Comparison of ENCODE assay signal across 14 cellular contexts in the genomic region with DNA sequence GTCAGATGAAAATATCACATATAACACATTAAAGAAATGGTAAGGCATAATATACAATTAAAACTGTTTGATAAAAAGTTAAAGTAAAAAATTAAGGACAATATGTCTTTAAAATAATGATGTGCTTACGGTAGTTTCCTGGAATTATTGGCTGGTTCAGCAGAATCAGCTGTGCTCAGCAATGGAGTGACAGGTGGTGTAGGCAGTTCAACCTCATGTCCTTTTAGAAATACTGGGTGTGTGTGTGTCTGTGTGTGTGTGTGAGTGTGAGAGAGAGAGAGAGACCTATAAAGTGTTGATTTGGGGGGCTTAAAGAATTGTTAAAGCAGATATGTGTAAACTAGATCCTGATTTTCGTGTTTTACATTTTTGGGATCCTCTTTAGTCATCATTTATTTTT.
DNase-seq lines count a peak whose midpoint lies in the region; TF ChIP-seq lines count a peak whose summit lies in the region.
"Had no signal": no experiment of that assay in that cellular context is flagged by ENCODE, and none has a peak within 500 bp of the region (broad histone marks: within the 10 kb centered on the region; RNA-seq: fewer than 3 reads in every experiment).

No MANE protein-coding gene starts in this region.

- no peaks in the 10 kb centered on the region for H3K36me3 ChIP-seq in KMS-11 (ENCODE audit: insufficient read depth)

- H3K79me2 ChIP-seq in KMS-11 (ENCODE audit: insufficient read depth, low read depth) = no peaks in the 10 kb centered on the region

- H3K4me3 ChIP-seq in KMS-11 (IDR thresholded peaks at IDR 0.05; ENCODE audit: insufficient read depth, low read depth, low read length) = no peak overlapping the region
- H3K4me3 ChIP-seq: GM12878, GM23338 had no signal

- H3K27ac ChIP-seq in KMS-11 = no peak overlapping the region
- H3K27ac ChIP-seq: HL-60 had no signal

- no peaks in the 10 kb centered on the region for H3K27me3 ChIP-seq in KMS-11 (ENCODE audit: insufficient read depth, low read depth)

- no peak overlapping the region for H2AFZ ChIP-seq in KMS-11 (ENCODE audit: low read depth)
- H2AFZ ChIP-seq: GM23338 had no signal

- H3K4me1 ChIP-seq in KMS-11 (ENCODE audit: low read depth, poor library complexity, severe bottlenecking) = peaks cover 63% of the 10 kb centered on the region

- no peaks in the 10 kb centered on the region; the same call in 1 of the 2 replicates for H4K20me1 ChIP-seq in KMS-11 (ENCODE audit: insufficient read depth)

- DNase-seq in DMS 273 treated with DMSO at 0.1 percent for 48 hours (lab: John Stamatoyannopoulos, UW) = peak; percentile 60
- DNase-seq in OCI-M1 (lab: John Stamatoyannopoulos, UW) = peak; percentile 20
- peak; percentile 44 for DNase-seq in myocyte (ENCODE audit: low read depth)
- DNase-seq in cortex of kidney (lab: John Stamatoyannopoulos, UW) = no peak
- no peak for DNase-seq in glomerular visceral epithelial cell (ENCODE audit: extremely low spot score)
- DNase-seq in stimulated activated CD4-positive, alpha-beta T cell treated with anti-CD3 and anti-CD28 coated beads, Interleukin-2, amount 100 ng/mL, for 48 hours = no peak
- DNase-seq: CD4-positive, alpha-beta T cell; COR-L47; DMS53; H7 had no signal

- H3K4me2 ChIP-seq in KMS-11 = peak overlapping the region; percentile 17; the same call in 1 of the 2 replicates
- H3K4me2 ChIP-seq: GM23338 had no signal

- H3K9ac ChIP-seq in KMS-11 = no peak overlapping the region

- TF ChIP-seq CTCF in KMS-11 (conservative IDR thresholded peaks at IDR 0.05; ENCODE audit: low read depth, low read length) = no peak

Comparison
In these comparisons a context has a peak if more than half of its experiments do, and no peak if none do; other contexts are left out.
1. DNase-seq: peak in DMS 273 treated with DMSO at 0.1 percent for 48 hours (single experiment), OCI-M1 (single experiment) and myocyte (single experiment); none in cortex of kidney (single experiment), glomerular visceral epithelial cell (single experiment) and stimulated activated CD4-positive, alpha-beta T cell treated with anti-CD3 and anti-CD28 coated beads, Interleukin-2, amount 100 ng/mL, for 48 hours (0 of 2).